8 cellular contexts compared by ENCODE assay signal in the genomic region with DNA sequence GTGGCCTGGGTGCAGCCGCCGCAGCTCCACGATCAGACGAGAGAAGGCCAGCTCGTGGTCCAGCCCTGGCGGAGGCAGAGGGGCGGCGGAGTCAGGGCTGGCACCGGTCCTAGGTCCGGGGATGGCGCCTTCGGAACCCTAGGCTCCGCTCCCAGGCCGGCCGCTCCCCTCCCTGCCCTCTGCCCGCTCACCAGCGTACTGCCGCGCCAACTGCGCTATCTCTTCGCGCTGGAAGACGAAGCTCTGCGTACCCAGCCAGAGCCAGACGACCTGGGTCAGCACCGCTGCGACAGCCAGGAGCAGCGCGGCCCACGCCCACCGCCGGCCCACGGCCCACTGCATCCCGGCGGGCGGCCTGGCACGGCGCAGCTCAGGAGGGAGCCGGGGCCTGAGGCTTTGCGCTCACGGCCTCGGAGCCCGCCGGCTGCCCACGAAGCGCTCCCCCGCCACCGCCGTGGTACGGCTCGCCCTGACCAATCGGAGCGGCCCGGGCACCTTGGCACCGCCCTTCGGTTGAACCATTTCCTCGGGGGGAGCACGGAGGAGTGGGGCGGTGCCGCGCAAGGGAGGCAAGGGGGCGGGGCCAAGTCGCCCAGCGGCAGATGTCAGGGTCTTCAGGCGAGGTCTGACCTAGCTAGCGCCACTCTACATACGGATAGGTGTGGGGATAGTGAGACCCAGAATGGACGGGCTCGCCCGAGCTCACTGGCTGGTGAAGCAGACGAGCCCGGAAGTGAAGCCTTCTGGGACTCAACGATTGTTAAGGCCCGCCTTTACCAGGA. TPM values are rescaled to one million over a fixed set of nuclear protein-coding genes. Genes with fewer than 3 reads are reported as not detected.
A peak's percentile ranks its signal among the peaks of the same experiment; 100 is the strongest.
DNase-seq lines count a peak whose midpoint lies in the region; ATAC-seq and TF ChIP-seq lines count a peak whose summit lies in the region.

SIGMAR1 (minus strand) TSS at position 432 of the 782 bp plus-strand sequence; CDS start at position 342, 90 bp downstream.

- H3K9me3 ChIP-seq in T-helper 17 cell (ENCODE audit: control insufficient read depth, low read length, poor library complexity, severe bottlenecking) (no peaks in the 10 kb centered on the region), left ventricle myocardium inferior (replicated peaks) (no peaks in the 10 kb centered on the region), upper lobe of right lung (no peaks in the 10 kb centered on the region)

- DNase-seq in NCI-H1694 treated with DMSO at 0.1 percent for 48 hours (lab: John Stamatoyannopoulos, UW), result peak; percentile 80
- DNase-seq in T-helper 17 cell, result peak; percentile 90 to 92 (median 91)
- DNase-seq in amygdala (lab: John Stamatoyannopoulos, UW), result peak; percentile 60 to 96 (median 88)
- peak; percentile 94 for DNase-seq in left ventricle myocardium inferior
- DNase-seq in progenitor cell of endocrine pancreas (ENCODE audit: low spot score, unreplicated experiment), result peak; percentile 89
- DNase-seq in upper lobe of right lung, result peak; percentile 97

- intact Hi-C loops in left ventricle myocardium inferior (cut with micrococcal nuclease) (no loop called here), upper lobe of right lung (cut with DNase I) (no loop called here)

- peak; percentile 71 for TF ChIP-seq POLR2A in GM15510 (IDR thresholded peaks at IDR 0.05; ENCODE audit: borderline replicate concordance, extremely low read depth, insufficient read length)

- TF ChIP-seq CTCF in left ventricle myocardium inferior (IDR thresholded peaks at IDR 0.05; ENCODE audit: borderline replicate concordance) (no peak), progenitor cell of endocrine pancreas (IDR thresholded peaks at IDR 0.05; ENCODE audit: unreplicated experiment) (no peak), upper lobe of right lung (IDR thresholded peaks at IDR 0.05) (no peak)

- peak within 1 kb of the TSS; percentile 92 for H3K4me3 Mint-ChIP-seq in T-helper 17 cell
- peak within 1 kb of the TSS; percentile 77 for H3K4me3 Mint-ChIP-seq in progenitor cell of endocrine pancreas (ENCODE audit: low read depth)

- H3K36me3 ChIP-seq in left ventricle myocardium inferior (peaks cover 10% of the 10 kb centered on the region), upper lobe of right lung (peaks cover 10% of the 10 kb centered on the region)

- H3K27me3 ChIP-seq in left ventricle myocardium inferior (ENCODE audit: low read depth), result no peaks in the 10 kb centered on the region
- H3K27me3 ChIP-seq in upper lobe of right lung, result no peaks in the 10 kb centered on the region

- no peaks in the 10 kb centered on the region for H3K9me3 Mint-ChIP-seq in progenitor cell of endocrine pancreas (ENCODE audit: low read depth)

- peaks cover 37% of the 10 kb centered on the region for H3K4me1 ChIP-seq in left ventricle myocardium inferior
- peaks cover 17% of the 10 kb centered on the region for H3K4me1 ChIP-seq in upper lobe of right lung

- H3K4me3 ChIP-seq in left ventricle myocardium inferior, result peak within 1 kb of the TSS; percentile 78
- H3K4me3 ChIP-seq in upper lobe of right lung, result peak within 1 kb of the TSS; percentile 87

- H3K27ac Mint-ChIP-seq in T-helper 17 cell, result peak within 1 kb of the TSS; percentile 98
- peak within 1 kb of the TSS; percentile 94 for H3K27ac Mint-ChIP-seq in progenitor cell of endocrine pancreas

- no peaks in the 10 kb centered on the region for H3K36me3 Mint-ChIP-seq in T-helper 17 cell (ENCODE audit: low read depth)
- H3K36me3 Mint-ChIP-seq in progenitor cell of endocrine pancreas (ENCODE audit: insufficient read depth), result peaks cover 5% of the 10 kb centered on the region

- H3K27ac ChIP-seq in left ventricle myocardium inferior (replicated peaks) (peak within 1 kb of the TSS; percentile 84), upper lobe of right lung (peak within 1 kb of the TSS; percentile 89)

- ATAC-seq in HG02884 (IDR thresholded peaks at IDR 0.05; ENCODE audit: unreplicated experiment) (peak; percentile 91), T-helper 17 cell (peak; percentile 95), upper lobe of right lung (peak; percentile 98)

- H3K4me1 Mint-ChIP-seq in T-helper 17 cell (peaks cover 39% of the 10 kb centered on the region), progenitor cell of endocrine pancreas (ENCODE audit: low read depth) (peaks cover 10% of the 10 kb centered on the region)

- H3K27me3 Mint-ChIP-seq in T-helper 17 cell, result no peaks in the 10 kb centered on the region
- peaks cover under 1% of the 10 kb centered on the region for H3K27me3 Mint-ChIP-seq in progenitor cell of endocrine pancreas

RNA-seq across cellular contexts. Expression of gene SIGMAR1, which starts in this region (rescaled TPM):
- total RNA-seq in T-helper 17 cell (10 to 100 TPM; 30.2 to 39.4 TPM), left ventricle myocardium inferior (20.0 TPM), progenitor cell of endocrine pancreas (62.1 and 64.6 TPM in 2 replicates), upper lobe of right lung (40.5 TPM)

Comparison
In these comparisons a context has a peak if more than half of its experiments do, and no peak if none do; other contexts are left out.
1. Peak in every context shown above with its lines: DNase-seq, ATAC-seq, H3K4me3 ChIP-seq and H3K27ac ChIP-seq.